In the genomic region with DNA sequence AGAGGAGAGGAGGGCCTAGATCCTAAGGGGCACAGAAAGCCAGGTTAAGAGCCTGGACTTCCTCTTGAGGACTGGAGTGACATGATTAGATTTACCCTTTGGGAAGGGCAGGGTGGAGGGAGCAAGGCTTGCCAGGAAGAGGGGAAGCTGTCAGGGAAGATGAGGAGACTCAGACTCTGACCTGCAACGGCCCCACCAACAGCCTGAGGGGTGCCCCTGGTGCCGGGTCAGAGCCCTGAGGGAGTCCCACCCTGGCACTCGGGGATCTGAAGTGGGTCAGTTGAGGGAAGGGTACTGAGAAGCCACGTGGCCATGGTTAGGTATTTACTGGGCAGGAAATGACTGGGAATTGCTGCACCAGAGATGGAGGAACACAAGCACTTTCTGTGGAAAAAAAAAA, we compare ENCODE assay signal across 8 cellular contexts. TPM values are rescaled to one million over a fixed set of nuclear protein-coding genes. Genes with fewer than 3 reads are reported as not detected.
DNase-seq lines count a peak whose midpoint lies in the region; ATAC-seq and TF ChIP-seq lines count a peak whose summit lies in the region.
"Had no signal": no experiment of that assay in that cellular context is flagged by ENCODE, and none has a peak within 500 bp of the region (broad histone marks: within the 10 kb centered on the region; RNA-seq: fewer than 3 reads in every experiment).

No MANE protein-coding gene starts in this region.

- peaks cover 42% of the 10 kb centered on the region for H3K4me1 Mint-ChIP-seq in activated naive CD8-positive, alpha-beta T cell treated with anti-CD3 and anti-CD28 coated beads, Interleukin-2, amount 10 ng/mL, durations not matched to agents 7 days and 5 days

- WGBS in spleen, 5 donors = 25 to 56% (median 45%) methylated on average over 4 of the region's 4 CpGs

- no peak for TF ChIP-seq POLR2A in spleen (IDR thresholded peaks at IDR 0.05)

- DNase-seq in activated naive CD8-positive, alpha-beta T cell treated with anti-CD3 and anti-CD28 coated beads, Interleukin-2, amount 10 ng/mL, durations not matched to agents 7 days and 5 days = no peak
- no peak for DNase-seq in left colon
- no peak for DNase-seq in spleen
- no peak for DNase-seq in NCI-H345 treated with DMSO at 0.1 percent for 48 hours (lab: John Stamatoyannopoulos, UW; ENCODE audit: unreplicated experiment)
- DNase-seq in iPS-NIHi7 (ENCODE audit: extremely low spot score) = no peak
- DNase-seq: T1000 had no signal

- H3K27ac ChIP-seq in spleen = peak overlapping the region; percentile 55 to 91 (median 86)

- no peaks in the 10 kb centered on the region for H3K79me2 ChIP-seq in Loucy (ENCODE audit: insufficient read depth, low read length)

- no peak for TF ChIP-seq CTCF in Loucy (conservative IDR thresholded peaks at IDR 0.05; ENCODE audit: low read length)
- TF ChIP-seq CTCF in spleen (IDR thresholded peaks at IDR 0.05 in 8 of 11, conservative IDR thresholded peaks at IDR 0.05 in 3 of 11) = no peak

- no peaks in the 10 kb centered on the region for H3K9me2 ChIP-seq in Loucy (replicated peaks; ENCODE audit: low read depth, low read length)

- H3F3A ChIP-seq in Loucy (ENCODE audit: low read depth) = no peaks in the 10 kb centered on the region

- H3K9ac ChIP-seq in Loucy (ENCODE audit: low read depth, low read length, poor library complexity, severe bottlenecking) = peak overlapping the region; percentile 63

- H3K9me3 Mint-ChIP-seq in activated naive CD8-positive, alpha-beta T cell treated with anti-CD3 and anti-CD28 coated beads, Interleukin-2, amount 10 ng/mL, durations not matched to agents 7 days and 5 days = no peaks in the 10 kb centered on the region

- no peak overlapping the region for H2AFZ ChIP-seq in Loucy (ENCODE audit: low read length)

- ATAC-seq in activated naive CD8-positive, alpha-beta T cell treated with anti-CD3 and anti-CD28 coated beads, Interleukin-2, amount 10 ng/mL, durations not matched to agents 7 days and 5 days (ENCODE audit: low read depth) = no peak
- ATAC-seq in left colon (peak; percentile 76), HG02642 (IDR thresholded peaks at IDR 0.05; ENCODE audit: poor library complexity, unreplicated experiment) (no peak)

- peaks cover 20% of the 10 kb centered on the region for H3K36me3 Mint-ChIP-seq in activated naive CD8-positive, alpha-beta T cell treated with anti-CD3 and anti-CD28 coated beads, Interleukin-2, amount 10 ng/mL, durations not matched to agents 7 days and 5 days

- intact Hi-C loops in left colon (cut with DNase I, micrococcal nuclease) (no loop called here), spleen (cut with DNase I; ENCODE audit: low total_unique reads) (no loop called here)

- H3K9me3 ChIP-seq in Loucy (ENCODE audit: insufficient read depth, low read depth, low read length) (no peaks in the 10 kb centered on the region), spleen (no peaks in the 10 kb centered on the region)

- no peaks in the 10 kb centered on the region for H3K27me3 ChIP-seq in Loucy (ENCODE audit: insufficient read depth, low read length, poor library complexity, severe bottlenecking)
- no peaks in the 10 kb centered on the region for H3K27me3 ChIP-seq in spleen (replicated peaks in 1 of 7)

- H3K4me3 Mint-ChIP-seq in activated naive CD8-positive, alpha-beta T cell treated with anti-CD3 and anti-CD28 coated beads, Interleukin-2, amount 10 ng/mL, durations not matched to agents 7 days and 5 days = peak overlapping the region; percentile 78

- H3K4me3 ChIP-seq in Loucy (ENCODE audit: low read length, poor library complexity, severe bottlenecking) (peak overlapping the region; percentile 51), spleen (peak overlapping the region in 1 of 8 donors; percentile 56)

- H3K36me3 ChIP-seq in Loucy (ENCODE audit: insufficient read depth, low read length) = no peaks in the 10 kb centered on the region; the same call in 1 of the 2 replicates
- peaks cover 0 to 76% (median 5%) of the 10 kb centered on the region in 6 donors for H3K36me3 ChIP-seq in spleen

- peaks cover 20% of the 10 kb centered on the region for H3K4me1 ChIP-seq in Loucy (ENCODE audit: insufficient read depth, low read length, poor library complexity, severe bottlenecking)
- H3K4me1 ChIP-seq in spleen = peaks cover 37 to 97% (median 64%) of the 10 kb centered on the region in 6 donors

- H4K20me1 ChIP-seq in Loucy (ENCODE audit: insufficient read depth, low read length, poor library complexity, severe bottlenecking) = no peaks in the 10 kb centered on the region

- H3K27ac Mint-ChIP-seq in activated naive CD8-positive, alpha-beta T cell treated with anti-CD3 and anti-CD28 coated beads, Interleukin-2, amount 10 ng/mL, durations not matched to agents 7 days and 5 days = peak overlapping the region; percentile 93

- POLR2A ChIA-PET in activated naive CD8-positive, alpha-beta T cell treated with anti-CD3 and anti-CD28 coated beads, Interleukin-2, amount 10 ng/mL, durations not matched to agents 7 days and 5 days (lab: Charles Lee) = interaction anchor here (1.0 to 2.5 kb wide), 6 partner anchors 13 to 65 kb away, joined by 3 to 17 read pairs (median 4); no protein-coding TSS in a partner anchor

- peak overlapping the region; percentile 73 for H3K4me2 ChIP-seq in Loucy (ENCODE audit: low read depth, low read length, poor library complexity, severe bottlenecking)

- no peaks in the 10 kb centered on the region for H3K27me3 Mint-ChIP-seq in activated naive CD8-positive, alpha-beta T cell treated with anti-CD3 and anti-CD28 coated beads, Interleukin-2, amount 10 ng/mL, durations not matched to agents 7 days and 5 days

RNA-seq across cellular contexts. Expression of a gene that starts 9.8 kb away (rescaled TPM):
- 10 to 100 TPM; 83.2 to 85.5 TPM for total RNA-seq in activated naive CD8-positive, alpha-beta T cell treated with anti-CD3 and anti-CD28 coated beads, Interleukin-2, amount 10 ng/mL, durations not matched to agents 7 days and 5 days
- total RNA-seq in left colon (100 to 1,000 TPM; 110 to 165 TPM), spleen (100 to 1,000 TPM in 5 of 7 donors, 10 to 100 TPM in 2; 95.3 to 142 (median 124) TPM)
- 10 to 100 TPM; 17.2 to 44.4 (median 24.1) TPM for polyA plus RNA-seq in spleen
